Comparison of ENCODE assay signal across 1 cellular context in genomic region chr3:160474416-160474838, GRCh38.
TF ChIP-seq lines count a peak whose summit lies in the region.

No MANE protein-coding gene starts in this region.

TF ChIP-seq in SK-N-SH treated with all-trans-retinoic acid at 6 μM for 48 hours, 23 proteins besides CTCF, POLR2A, EP300 and RAD21 (continued from another document):
- TF ChIP-seq PATZ1 (CRISPR knock-in tag; IDR thresholded peaks at IDR 0.05; ENCODE audit: borderline replicate concordance) (no peak), ISL1 (CRISPR knock-in tag; IDR thresholded peaks at IDR 0.05) (0 out of 2 replicates have a peak, but pooled peaks have one; percentile 53)
- TF ChIP-seq, protein P1, sequence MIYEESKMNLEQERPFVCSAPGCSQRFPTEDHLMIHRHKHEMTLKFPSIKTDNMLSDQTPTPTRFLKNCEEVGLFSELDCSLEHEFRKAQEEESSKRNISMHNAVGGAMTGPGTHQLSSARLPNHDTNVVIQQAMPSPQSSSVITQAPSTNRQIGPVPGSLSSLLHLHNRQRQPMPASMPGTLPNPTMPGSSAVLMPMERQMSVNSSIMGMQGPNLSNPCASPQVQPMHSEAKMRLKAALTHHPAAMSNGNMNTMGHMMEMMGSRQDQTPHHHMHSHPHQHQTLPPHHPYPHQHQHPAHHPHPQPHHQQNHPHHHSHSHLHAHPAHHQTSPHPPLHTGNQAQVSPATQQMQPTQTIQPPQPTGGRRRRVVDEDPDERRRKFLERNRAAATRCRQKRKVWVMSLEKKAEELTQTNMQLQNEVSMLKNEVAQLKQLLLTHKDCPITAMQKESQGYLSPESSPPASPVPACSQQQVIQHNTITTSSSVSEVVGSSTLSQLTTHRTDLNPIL (CRISPR knock-in tag; IDR thresholded peaks at IDR 0.05; ENCODE audit: low read depth) = 0 out of 2 replicates have a peak, but pooled peaks have one; percentile 18
